ENCODE assay signal across 10 cellular contexts in the genomic region with DNA sequence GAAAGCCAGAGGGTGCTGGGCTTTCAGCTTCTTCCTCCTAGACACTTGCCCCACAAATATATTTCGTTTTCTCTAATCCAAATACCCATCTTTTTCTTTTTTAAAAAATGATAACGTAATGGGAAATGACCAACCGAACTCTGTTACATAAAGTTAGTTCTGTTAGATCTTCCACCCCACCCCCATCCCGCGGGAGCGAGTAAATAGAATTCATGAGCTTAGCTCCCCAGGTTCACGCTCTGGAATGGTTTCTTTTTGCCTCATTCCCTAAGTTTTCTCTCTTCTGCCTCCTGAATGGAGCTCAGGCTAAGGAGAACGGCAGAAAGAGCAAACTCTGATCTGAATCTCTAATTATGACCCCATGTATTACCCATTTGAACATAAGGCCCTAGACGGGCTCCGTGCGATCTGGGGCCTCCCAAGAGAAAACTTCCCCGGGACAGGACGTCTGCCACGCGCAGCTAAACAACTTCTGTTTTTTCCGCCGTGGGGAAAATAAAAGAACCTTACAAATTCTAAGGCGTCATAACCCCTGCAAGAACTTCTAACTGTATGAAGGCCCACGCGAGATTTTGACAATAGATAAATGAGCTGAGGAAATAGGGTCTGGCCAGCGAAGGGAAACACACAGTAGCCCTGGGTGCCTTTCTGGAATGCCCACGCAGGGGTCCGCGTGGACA. TPM values are rescaled to one million over a fixed set of nuclear protein-coding genes. Genes with fewer than 3 reads are reported as not detected.
DNase-seq lines count a peak whose midpoint lies in the region; ATAC-seq and TF ChIP-seq lines count a peak whose summit lies in the region.
"Had no signal": no experiment of that assay in that cellular context is flagged by ENCODE, and none has a peak within 500 bp of the region (broad histone marks: within the 10 kb centered on the region; RNA-seq: fewer than 3 reads in every experiment).

No MANE protein-coding gene starts in this region.

- H2BK5ac ChIP-seq in mesenchymal stem cell (ENCODE audit: low read depth, low read length, poor library complexity, severe bottlenecking), result peak overlapping the region; percentile 87

- H3K79me2 ChIP-seq in PC-3 (ENCODE audit: low read length), result no peaks in the 10 kb centered on the region

- H3K18ac ChIP-seq in mesenchymal stem cell (ENCODE audit: low read depth in 1 of 2, low read length in 2 of 2), result no peak overlapping the region

- ATAC-seq in heart right ventricle (no peak), Right ventricle myocardium superior (ENCODE audit: poor library complexity) (no peak), PC-3 (no peak)

- H3K27me3 ChIP-seq in heart right ventricle (peaks cover 20 to 100% (median 100%) of the 10 kb centered on the region in 7 donors), adipocyte (replicated peaks; ENCODE audit: control insufficient read depth, insufficient read depth, low read length) (no peaks in the 10 kb centered on the region), mesenchymal stem cell (ENCODE audit: control insufficient read depth in 1 of 2, insufficient read depth in 1 of 2, low read length in 2 of 2) (no peaks in the 10 kb centered on the region), PC-3 (ENCODE audit: low read length) (no peaks in the 10 kb centered on the region)

- no peak overlapping the region for H2AK5ac ChIP-seq in mesenchymal stem cell (ENCODE audit: low read length, severe bottlenecking)

- H2BK120ac ChIP-seq in mesenchymal stem cell (ENCODE audit: low read depth, low read length), result no peak overlapping the region

- no peak overlapping the region for H4K8ac ChIP-seq in mesenchymal stem cell (ENCODE audit: low read length)

- CTCF ChIA-PET in PC-3 (lab: Charles Lee), result no interaction called here

- H3K14ac ChIP-seq in mesenchymal stem cell (ENCODE audit: low read length in 2 of 2), result no peak overlapping the region

- peaks cover 9% of the 10 kb centered on the region for H3K36me3 Mint-ChIP-seq in type B pancreatic cell

- H4K91ac ChIP-seq in mesenchymal stem cell (ENCODE audit: low read length), result no peak overlapping the region

- H3K9me2 ChIP-seq in PC-3 (replicated peaks; ENCODE audit: low read length), result no peaks in the 10 kb centered on the region

- H3K23ac ChIP-seq in mesenchymal stem cell (ENCODE audit: low read length in 2 of 2), result no peak overlapping the region

- H3K36me3 ChIP-seq in heart right ventricle (no peaks in the 10 kb centered on the region), adipocyte (ENCODE audit: control insufficient read depth, insufficient read depth, low read length, severe bottlenecking) (no peaks in the 10 kb centered on the region), mesenchymal stem cell (ENCODE audit: control insufficient read depth in 1 of 2, insufficient read depth in 2 of 2, low read depth in 1 of 2, low read length in 2 of 2) (peaks cover 0 to 14% of the 10 kb centered on the region in 2 experiments), PC-3 (ENCODE audit: low read depth, low read length) (no peaks in the 10 kb centered on the region)
- H3K36me3 ChIP-seq: WERI-Rb-1 had no signal

- TF ChIP-seq CTCF in heart right ventricle (IDR thresholded peaks at IDR 0.05) (no peak), type B pancreatic cell (conservative IDR thresholded peaks at IDR 0.05) (no peak), PC-3 (conservative IDR thresholded peaks at IDR 0.05; ENCODE audit: low read depth, low read length) (no peak)

- no peak overlapping the region for H2BK12ac ChIP-seq in mesenchymal stem cell (ENCODE audit: low read length in 2 of 2)

- H3K27ac ChIP-seq in heart right ventricle (no peak overlapping the region), mesenchymal stem cell (ENCODE audit: low read length, poor library complexity, severe bottlenecking) (peak overlapping the region; percentile 98), PC-3 (ENCODE audit: low read length) (no peak overlapping the region)
- H3K27ac ChIP-seq: WERI-Rb-1 had no signal

- H3K4me3 ChIP-seq in heart right ventricle (peak overlapping the region in 6 of 10 donors; percentile 45 to 62 (median 52)), adipocyte (ENCODE audit: low read length) (peak overlapping the region; percentile 96), mesenchymal stem cell (ENCODE audit: insufficient read depth in 1 of 2, low read depth in 1 of 2, low read length in 2 of 2) (peak overlapping the region; percentile 59 to 86), PC-3 (ENCODE audit: low read length) (no peak overlapping the region)

- peak overlapping the region; percentile 94 for H3K9ac ChIP-seq in adipocyte (ENCODE audit: low read length)
- H3K9ac ChIP-seq in mesenchymal stem cell (ENCODE audit: low read length), result peak overlapping the region; percentile 90
- no peak overlapping the region for H3K9ac ChIP-seq in PC-3 (ENCODE audit: low read length)

- no peaks in the 10 kb centered on the region for H3F3A ChIP-seq in PC-3 (ENCODE audit: low read length, unreplicated experiment)

- H3K79me1 ChIP-seq in mesenchymal stem cell (replicated peaks; ENCODE audit: low read length, poor library complexity, severe bottlenecking), result no peaks in the 10 kb centered on the region

- 13 to 15% methylated on average over 24 of the region's 24 CpGs for WGBS in heart right ventricle, 2 donors
- 7% methylated on average over 23 of the region's 24 CpGs for WGBS in mesenchymal stem cell

- POLR2A ChIA-PET in PC-3 (lab: Charles Lee; ENCODE audit: unreplicated experiment), result no interaction called here

- H3K9me3 ChIP-seq in heart right ventricle (no peaks in the 10 kb centered on the region), adipocyte (ENCODE audit: control insufficient read depth, low read length) (no peaks in the 10 kb centered on the region), mesenchymal stem cell (ENCODE audit: control insufficient read depth, low read length) (no peaks in the 10 kb centered on the region), PC-3 (ENCODE audit: low read length) (no peaks in the 10 kb centered on the region)

- H2AFZ ChIP-seq in mesenchymal stem cell (ENCODE audit: low read depth, low read length) (no peak overlapping the region), PC-3 (ENCODE audit: low read length) (no peak overlapping the region)

- no peaks in the 10 kb centered on the region for H3K9me3 Mint-ChIP-seq in type B pancreatic cell

- H3K4me3 Mint-ChIP-seq in type B pancreatic cell, result peak overlapping the region; percentile 85

- H2BK15ac ChIP-seq in mesenchymal stem cell (ENCODE audit: low read depth, poor library complexity, severe bottlenecking), result no peak overlapping the region

- intact Hi-C loops in heart right ventricle (cut with DNase I) (no loop called here), Right ventricle myocardium superior (cut with DNase I) (no loop called here), PC-3 (cut with micrococcal nuclease) (no loop called here)

- peak overlapping the region; percentile 68 for H3K27ac Mint-ChIP-seq in type B pancreatic cell

- peaks cover 100% of the 10 kb centered on the region for H3K27me3 Mint-ChIP-seq in type B pancreatic cell

- no TSS peak for BruUV-seq in PC-3 (replicated peaks; lab: Mats Ljungman, UMichigan)

- no peaks in the 10 kb centered on the region for H4K20me1 ChIP-seq in PC-3 (ENCODE audit: low read length)

- H3K4me1 ChIP-seq in heart right ventricle, result peaks cover 0 to 55% (median 39%) of the 10 kb centered on the region in 9 donors
- H3K4me1 ChIP-seq in adipocyte (ENCODE audit: control insufficient read depth, insufficient read depth, low read length), result peaks cover 14% of the 10 kb centered on the region
- peaks cover 12% of the 10 kb centered on the region for H3K4me1 ChIP-seq in mesenchymal stem cell (ENCODE audit: control insufficient read depth, insufficient read depth, low read depth, low read length)
- H3K4me1 ChIP-seq in PC-3 (ENCODE audit: insufficient read depth, low read length), result no peaks in the 10 kb centered on the region

- peaks cover 24% of the 10 kb centered on the region for H3K4me1 Mint-ChIP-seq in type B pancreatic cell (ENCODE audit: unreplicated experiment)

- H3K4ac ChIP-seq in mesenchymal stem cell (ENCODE audit: low read depth in 1 of 2, low read length in 2 of 2), result no peak overlapping the region

- DNase-seq in heart right ventricle (no peak), Right ventricle myocardium superior (no peak), adipocyte (ENCODE audit: low read depth) (no peak), mesenchymal stem cell (peak; percentile 2), type B pancreatic cell (ENCODE audit: extremely low spot score, unreplicated experiment) (no peak), NCI-H187 (lab: John Stamatoyannopoulos, UW) (no peak), SKM-1 treated with dmso at 0.1 percent for 144 hours (lab: John Stamatoyannopoulos, UW; ENCODE audit: unreplicated experiment) (no peak), PC-3 (no peak)
- DNase-seq: NCI-H2029, WERI-Rb-1 had no signal

- H3K4me2 ChIP-seq in mesenchymal stem cell (ENCODE audit: low read length, poor library complexity, severe bottlenecking) (peak overlapping the region; percentile 79), PC-3 (ENCODE audit: low read length) (no peak overlapping the region)

RNA-seq across cellular contexts. Expression of gene TBX15, which starts 2.4 kb away (rescaled TPM):
- 1 to 10 TPM in 2 of 10 donors, under 1 TPM in 8; 0.18 to 1.1 (median 0.50) TPM for total RNA-seq in heart right ventricle
- under 1 TPM; 0.44 to 0.45 TPM for polyA plus RNA-seq in heart right ventricle
- 0.43 TPM for total RNA-seq in Right ventricle myocardium superior
- 0.15 TPM for polyA plus RNA-seq in mesenchymal stem cell (2013, experiment 1 of 2)
- polyA plus RNA-seq in mesenchymal stem cell (2013, experiment 2 of 2), result 0.15 TPM
- 0.19 and 8.5 TPM in 2 replicates for total RNA-seq in type B pancreatic cell (ENCODE audit: low replicate concordance)
- total RNA-seq in PC-3 (2014; rRNA removed), result 0.58 TPM in 1 of 2 replicates, not detected in the other
